3 cellular contexts compared by ENCODE assay signal in genomic region chr7:126668367-126668752, GRCh38.
A peak's percentile ranks its signal among the peaks of the same experiment; 100 is the strongest.
TF ChIP-seq lines count a peak whose summit lies in the region.

No MANE protein-coding gene starts in this region.

TF ChIP-seq in HepG2, 621 proteins besides CTCF, POLR2A, EP300 and RAD21:
- no peak for TF ChIP-seq NR0B2 (CRISPR knock-in tag; IDR thresholded peaks at IDR 0.05)
- TF ChIP-seq, protein P1, sequence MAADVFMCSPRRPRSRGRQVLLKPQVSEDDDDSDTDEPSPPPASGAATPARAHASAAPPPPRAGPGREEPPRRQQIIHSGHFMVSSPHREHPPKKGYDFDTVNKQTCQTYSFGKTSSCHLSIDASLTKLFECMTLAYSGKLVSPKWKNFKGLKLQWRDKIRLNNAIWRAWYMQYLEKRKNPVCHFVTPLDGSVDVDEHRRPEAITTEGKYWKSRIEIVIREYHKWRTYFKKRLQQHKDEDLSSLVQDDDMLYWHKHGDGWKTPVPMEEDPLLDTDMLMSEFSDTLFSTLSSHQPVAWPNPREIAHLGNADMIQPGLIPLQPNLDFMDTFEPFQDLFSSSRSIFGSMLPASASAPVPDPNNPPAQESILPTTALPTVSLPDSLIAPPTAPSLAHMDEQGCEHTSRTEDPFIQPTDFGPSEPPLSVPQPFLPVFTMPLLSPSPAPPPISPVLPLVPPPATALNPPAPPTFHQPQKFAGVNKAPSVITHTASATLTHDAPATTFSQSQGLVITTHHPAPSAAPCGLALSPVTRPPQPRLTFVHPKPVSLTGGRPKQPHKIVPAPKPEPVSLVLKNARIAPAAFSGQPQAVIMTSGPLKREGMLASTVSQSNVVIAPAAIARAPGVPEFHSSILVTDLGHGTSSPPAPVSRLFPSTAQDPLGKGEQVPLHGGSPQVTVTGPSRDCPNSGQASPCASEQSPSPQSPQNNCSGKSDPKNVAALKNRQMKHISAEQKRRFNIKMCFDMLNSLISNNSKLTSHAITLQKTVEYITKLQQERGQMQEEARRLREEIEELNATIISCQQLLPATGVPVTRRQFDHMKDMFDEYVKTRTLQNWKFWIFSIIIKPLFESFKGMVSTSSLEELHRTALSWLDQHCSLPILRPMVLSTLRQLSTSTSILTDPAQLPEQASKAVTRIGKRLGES (CRISPR knock-in tag; IDR thresholded peaks at IDR 0.05; ENCODE audit: borderline replicate concordance): no peak
- TF ChIP-seq HOXA9 (CRISPR knock-in tag; IDR thresholded peaks at IDR 0.05; ENCODE audit: borderline replicate concordance): no peak
- TF ChIP-seq RBM39 (IDR thresholded peaks at IDR 0.05; ENCODE audit: low read depth, low read length, poor library complexity, severe bottlenecking): no peak
- no peak for TF ChIP-seq GPN1 (CRISPR knock-in tag; IDR thresholded peaks at IDR 0.05; ENCODE audit: borderline replicate concordance)
- no peak for TF ChIP-seq ZNF724P (CRISPR knock-in tag; IDR thresholded peaks at IDR 0.05; ENCODE audit: borderline replicate concordance)
- no peak for TF ChIP-seq RELA (CRISPR knock-in tag; IDR thresholded peaks at IDR 0.05)
- TF ChIP-seq ZBTB7B (CRISPR knock-in tag; IDR thresholded peaks at IDR 0.05): no peak
- TF ChIP-seq ZNF326 (CRISPR knock-in tag; IDR thresholded peaks at IDR 0.05; ENCODE audit: borderline replicate concordance): no peak
- TF ChIP-seq ZNF510 (CRISPR knock-in tag; IDR thresholded peaks at IDR 0.05; ENCODE audit: low read depth): no peak
- TF ChIP-seq SP140L (CRISPR knock-in tag; IDR thresholded peaks at IDR 0.05; ENCODE audit: borderline replicate concordance): no peak
- no peak for TF ChIP-seq NFKB2 (CRISPR knock-in tag; IDR thresholded peaks at IDR 0.05; ENCODE audit: borderline replicate concordance)

TF ChIP-seq in K562, 482 proteins besides CTCF, POLR2A, EP300 and RAD21 (continues in another document):
- 0 out of 2 replicates have a peak, but pooled peaks have one; percentile 31 for TF ChIP-seq ZNF668 (CRISPR knock-in tag; IDR thresholded peaks at IDR 0.05)
- TF ChIP-seq, protein P2, sequence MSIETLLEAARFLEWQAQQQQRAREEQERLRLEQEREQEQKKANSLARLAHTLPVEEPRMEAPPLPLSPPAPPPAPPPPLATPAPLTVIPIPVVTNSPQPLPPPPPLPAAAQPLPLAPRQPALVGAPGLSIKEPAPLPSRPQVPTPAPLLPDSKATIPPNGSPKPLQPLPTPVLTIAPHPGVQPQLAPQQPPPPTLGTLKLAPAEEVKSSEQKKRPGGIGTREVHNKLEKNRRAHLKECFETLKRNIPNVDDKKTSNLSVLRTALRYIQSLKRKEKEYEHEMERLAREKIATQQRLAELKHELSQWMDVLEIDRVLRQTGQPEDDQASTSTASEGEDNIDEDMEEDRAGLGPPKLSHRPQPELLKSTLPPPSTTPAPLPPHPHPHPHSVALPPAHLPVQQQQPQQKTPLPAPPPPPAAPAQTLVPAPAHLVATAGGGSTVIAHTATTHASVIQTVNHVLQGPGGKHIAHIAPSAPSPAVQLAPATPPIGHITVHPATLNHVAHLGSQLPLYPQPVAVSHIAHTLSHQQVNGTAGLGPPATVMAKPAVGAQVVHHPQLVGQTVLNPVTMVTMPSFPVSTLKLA (conservative IDR thresholded peaks at IDR 0.05): 0 out of 4 replicates have a peak, but pooled peaks of 1 of the 2 experiments have one; percentile 23
- 0 out of 2 replicates have a peak, but pooled peaks have one; percentile 14 for TF ChIP-seq OTX1 (CRISPR knock-in tag; IDR thresholded peaks at IDR 0.05)
- TF ChIP-seq, protein P3, sequence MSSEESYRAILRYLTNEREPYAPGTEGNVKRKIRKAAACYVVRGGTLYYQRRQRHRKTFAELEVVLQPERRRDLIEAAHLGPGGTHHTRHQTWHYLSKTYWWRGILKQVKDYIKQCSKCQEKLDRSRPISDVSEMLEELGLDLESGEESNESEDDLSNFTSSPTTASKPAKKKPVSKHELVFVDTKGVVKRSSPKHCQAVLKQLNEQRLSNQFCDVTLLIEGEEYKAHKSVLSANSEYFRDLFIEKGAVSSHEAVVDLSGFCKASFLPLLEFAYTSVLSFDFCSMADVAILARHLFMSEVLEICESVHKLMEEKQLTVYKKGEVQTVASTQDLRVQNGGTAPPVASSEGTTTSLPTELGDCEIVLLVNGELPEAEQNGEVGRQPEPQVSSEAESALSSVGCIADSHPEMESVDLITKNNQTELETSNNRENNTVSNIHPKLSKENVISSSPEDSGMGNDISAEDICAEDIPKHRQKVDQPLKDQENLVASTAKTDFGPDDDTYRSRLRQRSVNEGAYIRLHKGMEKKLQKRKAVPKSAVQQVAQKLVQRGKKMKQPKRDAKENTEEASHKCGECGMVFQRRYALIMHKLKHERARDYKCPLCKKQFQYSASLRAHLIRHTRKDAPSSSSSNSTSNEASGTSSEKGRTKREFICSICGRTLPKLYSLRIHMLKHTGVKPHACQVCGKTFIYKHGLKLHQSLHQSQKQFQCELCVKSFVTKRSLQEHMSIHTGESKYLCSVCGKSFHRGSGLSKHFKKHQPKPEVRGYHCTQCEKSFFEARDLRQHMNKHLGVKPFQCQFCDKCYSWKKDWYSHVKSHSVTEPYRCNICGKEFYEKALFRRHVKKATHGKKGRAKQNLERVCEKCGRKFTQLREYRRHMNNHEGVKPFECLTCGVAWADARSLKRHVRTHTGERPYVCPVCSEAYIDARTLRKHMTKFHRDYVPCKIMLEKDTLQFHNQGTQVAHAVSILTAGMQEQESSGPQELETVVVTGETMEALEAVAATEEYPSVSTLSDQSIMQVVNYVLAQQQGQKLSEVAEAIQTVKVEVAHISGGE (CRISPR knock-in tag; IDR thresholded peaks at IDR 0.05): 0 out of 6 replicates have a peak, but pooled peaks of 1 of the 3 experiments have one; percentile 41
- TF ChIP-seq PHF8 (IDR thresholded peaks at IDR 0.05; ENCODE audit: borderline replicate concordance, low read length): peak; percentile 6; the same call in 1 of the 2 replicates
- no peak for TF ChIP-seq HNRNPUL1 (IDR thresholded peaks at IDR 0.05; ENCODE audit: low read length)
- TF ChIP-seq RBFOX2 (IDR thresholded peaks at IDR 0.05; ENCODE audit: low read depth, low read length): 0 out of 2 replicates have a peak, but pooled peaks have one; percentile 54
- peak; percentile 44 for TF ChIP-seq EP400 (IDR thresholded peaks at IDR 0.05)
- TF ChIP-seq, protein P4, sequence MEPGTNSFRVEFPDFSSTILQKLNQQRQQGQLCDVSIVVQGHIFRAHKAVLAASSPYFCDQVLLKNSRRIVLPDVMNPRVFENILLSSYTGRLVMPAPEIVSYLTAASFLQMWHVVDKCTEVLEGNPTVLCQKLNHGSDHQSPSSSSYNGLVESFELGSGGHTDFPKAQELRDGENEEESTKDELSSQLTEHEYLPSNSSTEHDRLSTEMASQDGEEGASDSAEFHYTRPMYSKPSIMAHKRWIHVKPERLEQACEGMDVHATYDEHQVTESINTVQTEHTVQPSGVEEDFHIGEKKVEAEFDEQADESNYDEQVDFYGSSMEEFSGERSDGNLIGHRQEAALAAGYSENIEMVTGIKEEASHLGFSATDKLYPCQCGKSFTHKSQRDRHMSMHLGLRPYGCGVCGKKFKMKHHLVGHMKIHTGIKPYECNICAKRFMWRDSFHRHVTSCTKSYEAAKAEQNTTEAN (CRISPR knock-in tag; IDR thresholded peaks at IDR 0.05): no peak
- TF ChIP-seq HDAC1 (IDR thresholded peaks at IDR 0.05): peak in 1 of 2 experiments; percentile 18; a peak in 1 of 4 replicates
- TF ChIP-seq MYC (IDR thresholded peaks at IDR 0.05; ENCODE audit: low read depth, low read length): 0 out of 2 replicates have a peak, but pooled peaks have one; percentile 12
- TF ChIP-seq MYC (CRISPR knock-in tag; IDR thresholded peaks at IDR 0.05; ENCODE audit: borderline replicate concordance, low read depth): no peak
- TF ChIP-seq NKRF (IDR thresholded peaks at IDR 0.05; ENCODE audit: borderline replicate concordance): 0 out of 2 replicates have a peak, but pooled peaks have one; percentile 36

TF ChIP-seq in GM12891, 5 proteins besides CTCF, POLR2A, EP300 and RAD21:
- TF ChIP-seq PAX5 (IDR thresholded peaks at IDR 0.05; ENCODE audit: insufficient read depth, low read length, severe bottlenecking): no peak
- no peak for TF ChIP-seq TAF1 (IDR thresholded peaks at IDR 0.05; ENCODE audit: low read depth, low read length)
- TF ChIP-seq POLR2AphosphoS5 (IDR thresholded peaks at IDR 0.05; ENCODE audit: low read depth, low read length): no peak
- TF ChIP-seq SPI1 (IDR thresholded peaks at IDR 0.05; ENCODE audit: low read depth, low read length): no peak
- no peak for TF ChIP-seq POU2F2 (IDR thresholded peaks at IDR 0.05; ENCODE audit: low read depth, low read length)
